Comparison of ENCODE assay signal across 1 cellular context in genomic region chr6:52598824-52599190, GRCh38.
TF ChIP-seq lines count a peak whose summit lies in the region.

No MANE protein-coding gene starts in this region.

TF ChIP-seq in IMR-90, 13 proteins besides CTCF, POLR2A, EP300 and RAD21:
- no peak for TF ChIP-seq ELK1 (IDR thresholded peaks at IDR 0.05; ENCODE audit: borderline replicate concordance, low read depth, low read length)
- TF ChIP-seq SMC3 (IDR thresholded peaks at IDR 0.05; ENCODE audit: low read depth, low read length) = no peak
